Comparison of ENCODE assay signal across 19 cellular contexts in genomic region chr2:64537991-64538390, GRCh38. TPM values are rescaled to one million over a fixed set of nuclear protein-coding genes. Genes with fewer than 3 reads are reported as not detected.
A peak's percentile ranks its signal among the peaks of the same experiment; 100 is the strongest.
DNase-seq lines count a peak whose midpoint lies in the region; ATAC-seq, FAIRE-seq and TF ChIP-seq lines count a peak whose summit lies in the region.
"Had no signal": no experiment of that assay in that cellular context is flagged by ENCODE, and none has a peak within 500 bp of the region (broad histone marks: within the 10 kb centered on the region; RNA-seq: fewer than 3 reads in every experiment).

No MANE protein-coding gene starts in this region.

- H3K9me3 ChIP-seq in osteoblast (ENCODE audit: low read depth, low read length) (no peaks in the 10 kb centered on the region), gastroesophageal sphincter (no peaks in the 10 kb centered on the region)
- H3K9me3 ChIP-seq: breast epithelium, left ventricle myocardium inferior, upper lobe of left lung had no signal

- FAIRE-seq in H54 (lab: Jason Lieb, UNC): peak; percentile 52

- peaks cover 2% of the 10 kb centered on the region for H3K36me3 Mint-ChIP-seq in activated CD8-positive, alpha-beta T cell treated with anti-CD3 and anti-CD28 coated beads for 36 hours (ENCODE audit: low read depth)

- no peak overlapping the region for H2AFZ ChIP-seq in osteoblast (ENCODE audit: low read length)
- H2AFZ ChIP-seq: neural progenitor cell had no signal

- peaks cover 35% of the 10 kb centered on the region for H3K4me1 ChIP-seq in osteoblast (ENCODE audit: insufficient read depth, low read length)
- peaks cover 0 to 46% (median 0%) of the 10 kb centered on the region in 3 donors for H3K4me1 ChIP-seq in gastroesophageal sphincter
- H3K4me1 ChIP-seq: neural progenitor cell had no signal

- no peak for ATAC-seq in activated CD8-positive, alpha-beta T cell treated with anti-CD3 and anti-CD28 coated beads for 36 hours
- no peak for ATAC-seq in gastroesophageal sphincter
- ATAC-seq: Right ventricle myocardium inferior had no signal

- no peak overlapping the region for H3K4me3 ChIP-seq in choroid plexus epithelial cell (ENCODE audit: low read depth, low read length)
- no peak overlapping the region for H3K4me3 ChIP-seq in osteoblast (ENCODE audit: insufficient read depth, low read length)
- H3K4me3 ChIP-seq in gastroesophageal sphincter: no peak overlapping the region
- H3K4me3 ChIP-seq: breast epithelium, left ventricle myocardium inferior, neural progenitor cell, upper lobe of left lung had no signal

- peaks cover 5% of the 10 kb centered on the region for H4K20me1 ChIP-seq in osteoblast (ENCODE audit: insufficient read depth, low read length)

- no peaks in the 10 kb centered on the region for H3K36me3 ChIP-seq in osteoblast (ENCODE audit: insufficient read depth, low read length)
- H3K36me3 ChIP-seq in gastroesophageal sphincter: no peaks in the 10 kb centered on the region
- H3K36me3 ChIP-seq: breast epithelium, left ventricle myocardium inferior, neural progenitor cell, upper lobe of left lung had no signal

- intact Hi-C loops in activated CD8-positive, alpha-beta T cell treated with anti-CD3 and anti-CD28 coated beads for 36 hours (cut with micrococcal nuclease): no loop called here
- intact Hi-C loops in cardiac septum (cut with DNase I): no loop called here

- CTCF ChIA-PET in activated CD8-positive, alpha-beta T cell treated with anti-CD3 and anti-CD28 coated beads for 36 hours (lab: Charles Lee): interaction anchor here (1.3 kb wide), 1 partner anchor 16 kb away, joined by 3 read pairs; no protein-coding TSS in a partner anchor

- peak overlapping the region; percentile 52 for H3K4me2 ChIP-seq in osteoblast (ENCODE audit: insufficient read depth, low read length)
- H3K4me2 ChIP-seq: neural progenitor cell had no signal

- H3K4me3 Mint-ChIP-seq in activated CD8-positive, alpha-beta T cell treated with anti-CD3 and anti-CD28 coated beads for 36 hours: no peak overlapping the region
- H3K4me3 Mint-ChIP-seq: activated naive CD8-positive, alpha-beta T cell treated with anti-CD3 and anti-CD28 coated beads, Interleukin-2, amount 10 ng/mL, durations not matched to agents 7 days and 5 days; neural progenitor cell had no signal

- H3K9me3 Mint-ChIP-seq in activated CD8-positive, alpha-beta T cell treated with anti-CD3 and anti-CD28 coated beads for 36 hours: no peaks in the 10 kb centered on the region
- H3K9me3 Mint-ChIP-seq: activated naive CD8-positive, alpha-beta T cell treated with anti-CD3 and anti-CD28 coated beads, Interleukin-2, amount 10 ng/mL, durations not matched to agents 7 days and 5 days; neural progenitor cell had no signal

- TF ChIP-seq POLR2A in H54 (IDR thresholded peaks at IDR 0.05; ENCODE audit: low read depth, low read length) (no peak), gastroesophageal sphincter (IDR thresholded peaks at IDR 0.05) (no peak)

- no peak overlapping the region for H3K27ac Mint-ChIP-seq in activated CD8-positive, alpha-beta T cell treated with anti-CD3 and anti-CD28 coated beads for 36 hours
- H3K27ac Mint-ChIP-seq: activated naive CD8-positive, alpha-beta T cell treated with anti-CD3 and anti-CD28 coated beads, Interleukin-2, amount 10 ng/mL, durations not matched to agents 7 days and 5 days; neural progenitor cell had no signal

- no peak for DNase-seq in H54 (ENCODE audit: insufficient read length, low spot score)
- peak; percentile 38 for DNase-seq in RPMI7951 (ENCODE audit: low read depth)
- DNase-seq in choroid plexus epithelial cell (ENCODE audit: low read depth): peak; percentile 73
- DNase-seq in osteoblast (ENCODE audit: insufficient read length, low spot score, missing footprints): no peak
- DNase-seq in activated CD8-positive, alpha-beta T cell treated with anti-CD3 and anti-CD28 coated beads for 36 hours: no peak
- DNase-seq in cardiac septum (ENCODE audit: low spot score): no peak
- no peak for DNase-seq in HuH-7.5 (ENCODE audit: low spot score)
- DNase-seq: activated CD4-positive, alpha-beta T cell treated with anti-CD3 and anti-CD28 coated beads for 4 hours; activated naive CD8-positive, alpha-beta T cell treated with anti-CD3 and anti-CD28 coated beads, Interleukin-2, amount 10 ng/mL, durations not matched to agents 7 days and 5 days; DND-41; glutamatergic neuron; left ventricle myocardium inferior; NCI-H524 treated with DMSO at 0.1 percent for 48 hours; stimulated activated CD4-positive, alpha-beta T cell treated with anti-CD3 and anti-CD28 coated beads, Interleukin-12 subunit alpha, Interleukin-12 subunit beta, amount 100 ng/mL, for 4 hours; upper lobe of left lung had no signal

- TF ChIP-seq CTCF in choroid plexus epithelial cell (conservative IDR thresholded peaks at IDR 0.05; ENCODE audit: low read depth, low read length) (no peak), osteoblast (IDR thresholded peaks at IDR 0.05; ENCODE audit: extremely low read depth, low read depth, low read length) (no peak), gastroesophageal sphincter (IDR thresholded peaks at IDR 0.05) (no peak)
- TF ChIP-seq CTCF in activated CD8-positive, alpha-beta T cell treated with anti-CD3 and anti-CD28 coated beads for 36 hours (IDR thresholded peaks at IDR 0.05): no peak

- no peaks in the 10 kb centered on the region for H3K27me3 Mint-ChIP-seq in activated CD8-positive, alpha-beta T cell treated with anti-CD3 and anti-CD28 coated beads for 36 hours
- H3K27me3 Mint-ChIP-seq: activated naive CD8-positive, alpha-beta T cell treated with anti-CD3 and anti-CD28 coated beads, Interleukin-2, amount 10 ng/mL, durations not matched to agents 7 days and 5 days had no signal

- H3K79me2 ChIP-seq in osteoblast (ENCODE audit: insufficient read depth, low read length): peaks cover 73% of the 10 kb centered on the region

- POLR2A ChIA-PET in activated CD8-positive, alpha-beta T cell treated with anti-CD3 and anti-CD28 coated beads for 36 hours (lab: Charles Lee): no interaction called here

- H3K27me3 ChIP-seq in osteoblast (ENCODE audit: insufficient read depth, low read length) (no peaks in the 10 kb centered on the region), gastroesophageal sphincter (no peaks in the 10 kb centered on the region)
- H3K27me3 ChIP-seq: breast epithelium, neural progenitor cell, upper lobe of left lung had no signal

- peaks cover 76% of the 10 kb centered on the region for H3K4me1 Mint-ChIP-seq in activated CD8-positive, alpha-beta T cell treated with anti-CD3 and anti-CD28 coated beads for 36 hours (ENCODE audit: low read depth)

- H3K27ac ChIP-seq in osteoblast (ENCODE audit: low read depth, low read length) (peak overlapping the region; percentile 38), gastroesophageal sphincter (no peak overlapping the region)
- H3K27ac ChIP-seq: breast epithelium, left ventricle myocardium inferior, neural progenitor cell, upper lobe of left lung had no signal

- 88% methylated on average over 2 of the region's 2 CpGs for WGBS in gastroesophageal sphincter (ENCODE audit: low coverage in 1 of 2), 2 donors

- no peak for TF ChIP-seq EP300 in gastroesophageal sphincter (IDR thresholded peaks at IDR 0.05)

RNA-seq across cellular contexts. Expression of gene AFTPH, which starts 13.9 kb away (rescaled TPM):
- 21.2 and 29.1 TPM in 2 replicates for total RNA-seq in RPMI7951 (2014; rRNA removed; shearing (Covaris generic))
- total RNA-seq in osteoblast (32.7 and 38.7 TPM in 2 replicates), gastroesophageal sphincter (10 to 100 TPM; 33.0 to 53.5 (median 41.6) TPM), cardiac septum (13.6 TPM)
- 10 to 100 TPM; 30.6 to 31.1 TPM for total RNA-seq in activated CD8-positive, alpha-beta T cell treated with anti-CD3 and anti-CD28 coated beads for 36 hours

Comparison
In these comparisons a context has a peak if more than half of its experiments do, and no peak if none do; other contexts are left out.
1. DNase-seq: peak in RPMI7951 (single experiment) and choroid plexus epithelial cell (single experiment); none in H54 (single experiment), osteoblast (single experiment), activated CD8-positive, alpha-beta T cell treated with anti-CD3 and anti-CD28 coated beads for 36 hours (single experiment), cardiac septum (single experiment) and HuH-7.5 (single experiment).